In genomic region chr19:13864513-13865242, GRCh38 we compare ENCODE assay signal across 9 cellular contexts. TPM values are rescaled to one million over a fixed set of nuclear protein-coding genes. Genes with fewer than 3 reads are reported as not detected.
DNase-seq lines count a peak whose midpoint lies in the region; ATAC-seq and TF ChIP-seq lines count a peak whose summit lies in the region.
"Had no signal": no experiment of that assay in that cellular context is flagged by ENCODE, and none has a peak within 500 bp of the region (broad histone marks: within the 10 kb centered on the region; RNA-seq: fewer than 3 reads in every experiment).

No MANE protein-coding gene starts in this region.

- no peak for TF ChIP-seq EP300 in upper lobe of left lung (IDR thresholded peaks at IDR 0.05)

- 14 to 60% methylated on average over 1 to 38 of the region's 64 CpGs for WGBS in upper lobe of left lung, 2 donors

- no peak for TF ChIP-seq POLR2A in upper lobe of left lung (IDR thresholded peaks at IDR 0.05)

- TF ChIP-seq CTCF in lower lobe of right lung (IDR thresholded peaks at IDR 0.05) (no peak), upper lobe of left lung (IDR thresholded peaks at IDR 0.05) (no peak)

- intact Hi-C loops in activated T-helper 2 cell treated with anti-CD3 and anti-CD28 coated beads, Interferon-gamma antibody, Interleukin-2, Interleukin-4, amounts not matched to agents 10 μg/mL and 5 μg/mL and 100 μg/mL, durations not matched to agents 14 hours and 24 hours and 36 hours (cut with micrococcal nuclease) = loop anchor here (5.0 kb wide), 2 partner anchors 132 to 587 kb away; no protein-coding TSS in a partner anchor
- intact Hi-C loops in lower lobe of right lung (cut with DNase I) = loop anchor here (10.0 kb wide), 1 partner anchor 80 kb away; no protein-coding TSS in a partner anchor

- H3K4me3 Mint-ChIP-seq in activated naive CD4-positive, alpha-beta T cell treated with anti-CD3 and anti-CD28 coated beads, Interleukin-2, amount 10 ng/mL, durations not matched to agents 7 days and 5 days = peak overlapping the region; percentile 61
- H3K4me3 Mint-ChIP-seq in activated T-helper 2 cell treated with anti-CD3 and anti-CD28 coated beads, Interferon-gamma antibody, Interleukin-2, Interleukin-4, amounts not matched to agents 10 μg/mL and 5 μg/mL and 100 μg/mL, durations not matched to agents 14 hours and 24 hours and 36 hours (ENCODE audit: low read depth) = peak overlapping the region; percentile 68

- peaks cover 85% of the 10 kb centered on the region for H3K27me3 Mint-ChIP-seq in activated naive CD4-positive, alpha-beta T cell treated with anti-CD3 and anti-CD28 coated beads, Interleukin-2, amount 10 ng/mL, durations not matched to agents 7 days and 5 days
- H3K27me3 Mint-ChIP-seq in activated T-helper 2 cell treated with anti-CD3 and anti-CD28 coated beads, Interferon-gamma antibody, Interleukin-2, Interleukin-4, amounts not matched to agents 10 μg/mL and 5 μg/mL and 100 μg/mL, durations not matched to agents 14 hours and 24 hours and 36 hours (ENCODE audit: low read depth) = peaks cover 22% of the 10 kb centered on the region

- H3K9me3 ChIP-seq in lower lobe of right lung (no peaks in the 10 kb centered on the region), upper lobe of left lung (no peaks in the 10 kb centered on the region)

- peaks cover 34% of the 10 kb centered on the region for H3K4me1 ChIP-seq in lower lobe of right lung
- H3K4me1 ChIP-seq in upper lobe of left lung = peaks cover 22 to 52% (median 39%) of the 10 kb centered on the region in 4 donors

- H3K27me3 ChIP-seq in lower lobe of right lung (ENCODE audit: low read depth) (no peaks in the 10 kb centered on the region), upper lobe of left lung (peaks cover 0 to 13% (median 4%) of the 10 kb centered on the region in 4 donors)

- no peak for DNase-seq in activated naive CD4-positive, alpha-beta T cell treated with anti-CD3 and anti-CD28 coated beads, Interleukin-2, amount 10 ng/mL, durations not matched to agents 7 days and 5 days
- no peak for DNase-seq in activated naive CD4-positive, alpha-beta T cell treated with Interleukin-2 at 50 U/mL for 16 hours
- DNase-seq in activated T-helper 2 cell treated with anti-CD3 and anti-CD28 coated beads, Interferon-gamma antibody, Interleukin-2, Interleukin-4, amounts not matched to agents 10 μg/mL and 5 μg/mL and 100 μg/mL, durations not matched to agents 14 hours and 24 hours and 36 hours (ENCODE audit: low spot score) = no peak
- DNase-seq in lower lobe of right lung = no peak
- peak in 1 of 2 donors; percentile 87 for DNase-seq in upper lobe of left lung
- no peak for DNase-seq in stimulated activated naive CD4-positive, alpha-beta T cell treated with Interleukin-2 at 50 U/mL for 16 hours (lab: John Stamatoyannopoulos, UW)

- no peak overlapping the region for H3K27ac ChIP-seq in lower lobe of right lung
- H3K27ac ChIP-seq in upper lobe of left lung = peak overlapping the region; percentile 30 to 71 (median 56)
- H3K27ac ChIP-seq: epithelial cell of prostate had no signal

- CTCF ChIA-PET in activated naive CD4-positive, alpha-beta T cell treated with anti-CD3 and anti-CD28 coated beads, Interleukin-2, amount 10 ng/mL, durations not matched to agents 7 days and 5 days (lab: Charles Lee) = interaction anchor here (1.5 to 5.2 kb wide), 4 partner anchors 28 to 275 kb away, joined by 4 to 150 read pairs (median 10); no protein-coding TSS in a partner anchor

- peaks cover 2% of the 10 kb centered on the region for H3K36me3 Mint-ChIP-seq in activated naive CD4-positive, alpha-beta T cell treated with anti-CD3 and anti-CD28 coated beads, Interleukin-2, amount 10 ng/mL, durations not matched to agents 7 days and 5 days
- H3K36me3 Mint-ChIP-seq in activated T-helper 2 cell treated with anti-CD3 and anti-CD28 coated beads, Interferon-gamma antibody, Interleukin-2, Interleukin-4, amounts not matched to agents 10 μg/mL and 5 μg/mL and 100 μg/mL, durations not matched to agents 14 hours and 24 hours and 36 hours (ENCODE audit: low read depth) = peaks cover 6% of the 10 kb centered on the region

- no peak for ATAC-seq in lower lobe of right lung
- no peak for ATAC-seq in upper lobe of left lung (ENCODE audit: low FRiP score in 2 of 2)
- no peak for ATAC-seq in GM19328 (IDR thresholded peaks at IDR 0.05; ENCODE audit: unreplicated experiment)
- no peak for ATAC-seq in GM21390 (IDR thresholded peaks at IDR 0.05; ENCODE audit: unreplicated experiment)

- H3K9me3 Mint-ChIP-seq in activated naive CD4-positive, alpha-beta T cell treated with anti-CD3 and anti-CD28 coated beads, Interleukin-2, amount 10 ng/mL, durations not matched to agents 7 days and 5 days = no peaks in the 10 kb centered on the region
- no peaks in the 10 kb centered on the region for H3K9me3 Mint-ChIP-seq in activated T-helper 2 cell treated with anti-CD3 and anti-CD28 coated beads, Interferon-gamma antibody, Interleukin-2, Interleukin-4, amounts not matched to agents 10 μg/mL and 5 μg/mL and 100 μg/mL, durations not matched to agents 14 hours and 24 hours and 36 hours

- H3K36me3 ChIP-seq in lower lobe of right lung (no peaks in the 10 kb centered on the region), upper lobe of left lung (no peaks in the 10 kb centered on the region)

- H3K4me3 ChIP-seq in lower lobe of right lung (peak overlapping the region; percentile 68), upper lobe of left lung (peak overlapping the region in 3 of 4 donors; percentile 57 to 79 (median 75))

- H3K27ac Mint-ChIP-seq in activated naive CD4-positive, alpha-beta T cell treated with anti-CD3 and anti-CD28 coated beads, Interleukin-2, amount 10 ng/mL, durations not matched to agents 7 days and 5 days = no peak overlapping the region
- peak overlapping the region; percentile 2 for H3K27ac Mint-ChIP-seq in activated T-helper 2 cell treated with anti-CD3 and anti-CD28 coated beads, Interferon-gamma antibody, Interleukin-2, Interleukin-4, amounts not matched to agents 10 μg/mL and 5 μg/mL and 100 μg/mL, durations not matched to agents 14 hours and 24 hours and 36 hours

- peaks cover 41% of the 10 kb centered on the region for H3K4me1 Mint-ChIP-seq in activated naive CD4-positive, alpha-beta T cell treated with anti-CD3 and anti-CD28 coated beads, Interleukin-2, amount 10 ng/mL, durations not matched to agents 7 days and 5 days
- peaks cover 31% of the 10 kb centered on the region for H3K4me1 Mint-ChIP-seq in activated T-helper 2 cell treated with anti-CD3 and anti-CD28 coated beads, Interferon-gamma antibody, Interleukin-2, Interleukin-4, amounts not matched to agents 10 μg/mL and 5 μg/mL and 100 μg/mL, durations not matched to agents 14 hours and 24 hours and 36 hours (ENCODE audit: low read depth)

RNA-seq across cellular contexts. Expression of gene NANOS3, which starts 12.3 kb away (rescaled TPM):
- total RNA-seq in activated T-helper 2 cell treated with anti-CD3 and anti-CD28 coated beads, Interferon-gamma antibody, Interleukin-2, Interleukin-4, amounts not matched to agents 10 μg/mL and 5 μg/mL and 100 μg/mL, durations not matched to agents 14 hours and 24 hours and 36 hours = 1.6 and 1.8 TPM in 2 replicates
- total RNA-seq in lower lobe of right lung (0.68 TPM), upper lobe of left lung (1 to 10 TPM in 2 of 6 donors, not detected in 4; 1.3 to 5.2 TPM)

RNA-seq across cellular contexts. Expression of gene BRME1, which starts 41.2 kb away (rescaled TPM):
- 14.9 and 15.3 TPM in 2 replicates for total RNA-seq in activated T-helper 2 cell treated with anti-CD3 and anti-CD28 coated beads, Interferon-gamma antibody, Interleukin-2, Interleukin-4, amounts not matched to agents 10 μg/mL and 5 μg/mL and 100 μg/mL, durations not matched to agents 14 hours and 24 hours and 36 hours
- total RNA-seq in lower lobe of right lung (2.0 TPM), upper lobe of left lung (1 to 10 TPM in 5 of 6 donors, under 1 TPM in 1; 0.46 to 4.4 (median 2.1) TPM)

RNA-seq across cellular contexts. Expression of gene CC2D1A, which starts 41.3 kb away (rescaled TPM):
- 36.9 and 41.5 TPM in 2 replicates for total RNA-seq in activated T-helper 2 cell treated with anti-CD3 and anti-CD28 coated beads, Interferon-gamma antibody, Interleukin-2, Interleukin-4, amounts not matched to agents 10 μg/mL and 5 μg/mL and 100 μg/mL, durations not matched to agents 14 hours and 24 hours and 36 hours
- 32.4 TPM for total RNA-seq in lower lobe of right lung
- 10 to 100 TPM; 30.4 to 95.3 (median 35.3) TPM for total RNA-seq in upper lobe of left lung
